Comparison of ENCODE assay signal across 8 cellular contexts in the genomic region with DNA sequence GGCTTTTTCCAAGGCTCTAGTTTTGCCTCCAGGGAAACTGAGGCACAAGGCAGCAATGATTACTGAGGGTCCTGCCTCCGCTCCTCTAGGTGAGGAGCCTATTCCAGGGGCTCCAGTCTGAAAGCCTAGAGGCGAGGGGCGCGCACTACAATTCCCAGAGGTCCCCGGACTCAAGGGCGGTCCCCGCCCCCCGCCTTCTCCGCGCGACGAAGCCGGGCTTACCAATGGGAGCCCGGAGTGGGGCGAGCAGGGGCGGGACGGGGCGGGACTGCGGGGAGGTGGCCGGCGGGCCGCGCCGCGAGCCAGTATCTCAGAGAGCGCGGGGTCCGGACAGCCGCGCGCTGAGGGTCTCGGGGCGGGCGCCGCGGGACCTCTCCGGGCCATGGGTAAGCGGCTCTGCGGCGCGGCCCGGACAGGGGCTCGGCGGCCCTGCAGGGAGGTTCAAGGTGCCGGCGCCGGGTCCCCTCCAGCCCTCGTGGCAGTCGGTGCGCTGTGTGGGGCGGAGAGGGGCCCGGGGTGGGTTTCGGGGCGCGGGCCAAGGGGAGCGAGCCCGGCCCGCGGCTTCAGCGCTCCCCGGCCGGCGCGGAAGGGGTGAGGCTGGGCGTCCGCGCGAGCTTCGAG. TPM values are rescaled to one million over a fixed set of nuclear protein-coding genes. Genes with fewer than 3 reads are reported as not detected.
A peak's percentile ranks its signal among the peaks of the same experiment; 100 is the strongest.
DNase-seq lines count a peak whose midpoint lies in the region; ATAC-seq, FAIRE-seq and TF ChIP-seq lines count a peak whose summit lies in the region.

Gene ARID5A (plus strand): TSS at position 308 of the 621 bp plus-strand sequence. CDS start 75 bp downstream, at position 383.

- peak within 1 kb of the TSS; percentile 51 for H3K18ac ChIP-seq in H1 (ENCODE audit: extremely low read depth, low read length)

- no peak for FAIRE-seq in H1 (lab: Jason Lieb, UNC)

- POLR2A ChIA-PET in H1 (lab: Charles Lee; ENCODE audit: partially characterized antibody) = interaction anchor here (4.6 kb wide), 1 partner anchor 12 kb away, joined by 33 read pairs; no protein-coding TSS in a partner anchor

- H3K79me2 ChIP-seq in H1 (ENCODE audit: control insufficient read depth in 1 of 2, insufficient read depth in 2 of 2, low read length in 2 of 2) = no peaks in the 10 kb centered on the region

- H3K27me3 ChIP-seq in H1 (replicated peaks in 1 of 4; ENCODE audit: control insufficient read depth in 3 of 4, extremely low read depth in 1 of 4, insufficient read depth in 3 of 4, low read length in 3 of 4) = peaks cover 10 to 32% (median 26%) of the 10 kb centered on the region in 4 experiments; a peak in 6 of 7 replicates

- no peak within 1 kb of the TSS for H2BK120ac ChIP-seq in H1 (replicated peaks; ENCODE audit: low read depth, low read length)

- no peak for TF ChIP-seq EP300 in H1 (IDR thresholded peaks at IDR 0.05; ENCODE audit: borderline replicate concordance in 1 of 2, low read depth in 2 of 2, low read length in 2 of 2)

- H3K4me2 ChIP-seq in H1 (ENCODE audit: insufficient read depth in 1 of 2, low read depth in 2 of 2, low read length in 2 of 2) = peak within 1 kb of the TSS; percentile 79 to 90

- no peak within 1 kb of the TSS for H3K23ac ChIP-seq in H1 (ENCODE audit: insufficient read length)

- ATAC-seq in GM19468 (IDR thresholded peaks at IDR 0.05; ENCODE audit: extremely low read depth, unreplicated experiment) = peak; percentile 43

- H3K9me3 ChIP-seq in H1 (ENCODE audit: insufficient read depth in 2 of 2, low read depth in 1 of 2, low read length in 1 of 2) = no peaks in the 10 kb centered on the region

- no peak for TF ChIP-seq RAD21 in H1 (IDR thresholded peaks at IDR 0.05 in 1 of 2, conservative IDR thresholded peaks at IDR 0.05 in 1 of 2; ENCODE audit: low read depth in 2 of 2, low read length in 2 of 2)

- H3K56ac ChIP-seq in H1 (replicated peaks; ENCODE audit: insufficient read length, low read depth, low read length) = no peak within 1 kb of the TSS

- WGBS in H1 (ENCODE audit: extremely low coverage in 1 of 2, insufficient coverage in 1 of 2, insufficient read length in 1 of 2, insufficient replicate concordance in 2 of 2, low coverage in 1 of 2, low lambda C conversion rate in 2 of 2, missing lambda C conversion rate in 1 of 2), 2 experiments = 8% methylated on average over 13 of the region's 69 CpGs; no CpG with 5 or more reads in 1 of the 2 experiments

- no peaks in the 10 kb centered on the region for H3K36me3 ChIP-seq in H1 (ENCODE audit: control insufficient read depth in 2 of 4, insufficient read depth in 4 of 4, low read length in 3 of 4)

- peaks cover 5 to 26% (median 20%) of the 10 kb centered on the region in 4 experiments for H3K4me1 ChIP-seq in H1 (replicated peaks in 1 of 4; ENCODE audit: control insufficient read depth in 3 of 4, insufficient read depth in 4 of 4, low read length in 3 of 4)

- DNase-seq in COR-L47 (lab: John Stamatoyannopoulos, UW) = peak; percentile 74
- DNase-seq in HT-29 (ENCODE audit: low spot score) = peak; percentile 83
- peak; percentile 63 for DNase-seq in NOMO-1 treated with dmso at 0.1 percent for 144 hours (lab: John Stamatoyannopoulos, UW; ENCODE audit: unreplicated experiment)
- DNase-seq in activated CD8-positive, alpha-beta memory T cell treated with anti-CD3 and anti-CD28 coated beads for 4 hours (ENCODE audit: low read depth in 2 of 2) = peak; percentile 85 to 86
- peak; percentile 73 to 89 for DNase-seq in H1 (ENCODE audit: low read depth in 1 of 2, low spot score in 2 of 2)
- DNase-seq in mesenteric fat pad (ENCODE audit: low spot score) = peak; percentile 98
- peak; percentile 83 for DNase-seq in stimulated activated CD8-positive, alpha-beta memory T cell treated with anti-CD3 and anti-CD28 coated beads, Interleukin-15, amount 100 ng/mL, for 1 hour (ENCODE audit: low read depth)

- peak within 1 kb of the TSS in 1 of 4 experiments; percentile 59; a peak in 3 of 7 replicates for H3K9ac ChIP-seq in H1 (replicated peaks in 1 of 4; ENCODE audit: extremely low read depth in 1 of 4, low read depth in 3 of 4, low read length in 3 of 4)

- H3K4ac ChIP-seq in H1 (replicated peaks; ENCODE audit: insufficient read length, low read depth, low read length) = no peak within 1 kb of the TSS

- no peak within 1 kb of the TSS; the same call in 1 of the 2 replicates for H2BK12ac ChIP-seq in H1 (ENCODE audit: low read depth, low read length)

- peak within 1 kb of the TSS; percentile 73 for H2AFZ ChIP-seq in H1 (ENCODE audit: low read length)

- CTCF ChIA-PET in H1 (lab: Charles Lee; ENCODE audit: partially characterized antibody) = interaction anchor here (1.1 to 18.5 kb wide), 3 partner anchors 15 to 27 kb away, joined by 3 to 361 read pairs (median 7); no protein-coding TSS in a partner anchor

- no peak within 1 kb of the TSS for H3K14ac ChIP-seq in H1 (ENCODE audit: insufficient read length)

- no peaks in the 10 kb centered on the region; the same call in 1 of the 2 replicates for H3K79me1 ChIP-seq in H1 (ENCODE audit: low read depth, low read length)

- no peak for TF ChIP-seq CTCF in H1 (IDR thresholded peaks at IDR 0.05; ENCODE audit: control extremely low read depth in 1 of 3, insufficient read depth in 1 of 3, low read depth in 1 of 3, low read length in 3 of 3)

- peak in 1 of 2 experiments; percentile 44; a peak in 2 of 3 replicates for TF ChIP-seq POLR2A in H1 (IDR thresholded peaks at IDR 0.05; ENCODE audit: control extremely low read depth in 1 of 2, low read depth in 2 of 2, low read length in 2 of 2)

- H2BK5ac ChIP-seq in H1 (ENCODE audit: low read depth, low read length) = no peak within 1 kb of the TSS; the same call in 1 of the 2 replicates

- peaks cover 17% of the 10 kb centered on the region; the same call in 1 of the 2 replicates for H3K23me2 ChIP-seq in H1 (ENCODE audit: low read depth, low read length)

- H4K8ac ChIP-seq in H1 (ENCODE audit: extremely low read depth, insufficient read depth, low read length) = peak within 1 kb of the TSS; percentile 82

- peak within 1 kb of the TSS; percentile 65; the same call in 1 of the 2 replicates for H2BK15ac ChIP-seq in H1 (ENCODE audit: low read length)

- H4K20me1 ChIP-seq in H1 (replicated peaks in 1 of 2; ENCODE audit: control insufficient read depth in 1 of 2, insufficient read depth in 2 of 2, low read length in 2 of 2) = peaks cover 9 to 11% of the 10 kb centered on the region in 2 experiments

- H4K91ac ChIP-seq in H1 (replicated peaks; ENCODE audit: insufficient read length, low read length) = peak within 1 kb of the TSS; percentile 93

- H3K4me3 ChIP-seq in H1 (ENCODE audit: extremely low read depth in 1 of 4, insufficient read depth in 2 of 4, low read depth in 3 of 4, low read length in 4 of 4) = peak within 1 kb of the TSS; percentile 19 to 73 (median 53)

- peak within 1 kb of the TSS; percentile 50 for H4K5ac ChIP-seq in H1 (ENCODE audit: insufficient read length, low read depth, low read length)

- H2AK5ac ChIP-seq in H1 (ENCODE audit: low read depth, low read length) = 0 out of 2 replicates have a peak within 1 kb of the TSS, but pooled peaks have one; percentile 13

- peak within 1 kb of the TSS; percentile 86; the same call in 1 of the 2 replicates for H2BK20ac ChIP-seq in H1 (ENCODE audit: low read length)

- no peak within 1 kb of the TSS for H3K27ac ChIP-seq in H1 (ENCODE audit: low read depth, low read length)

TF ChIP-seq in H1, 55 proteins besides CTCF, POLR2A, EP300 and RAD21:
- TF ChIP-seq SP4 (IDR thresholded peaks at IDR 0.05; ENCODE audit: low read length) (0 out of 2 replicates have a peak, but pooled peaks have one; percentile 53), TBP (IDR thresholded peaks at IDR 0.05; ENCODE audit: low read depth, low read length) (peak; percentile 73), KDM4A (IDR thresholded peaks at IDR 0.05; ENCODE audit: low read depth, low read length, severe bottlenecking) (peak; percentile 51), TAF7 (optimal IDR thresholded peaks at IDR 0.05; ENCODE audit: borderline replicate concordance, low read depth, low read length) (peak; percentile 66), BRCA1 (IDR thresholded peaks at IDR 0.05; ENCODE audit: low read depth, low read length) (no peak), SIX5 (IDR thresholded peaks at IDR 0.05; ENCODE audit: low read depth, low read length) (peak; percentile 61; the same call in 1 of the 2 replicates), RBBP5 (IDR thresholded peaks at IDR 0.05; ENCODE audit: borderline replicate concordance, low read depth, low read length) (0 out of 2 replicates have a peak, but pooled peaks have one; percentile 12), TAF1 (IDR thresholded peaks at IDR 0.05; ENCODE audit: low read depth, low read length) (peak; percentile 83), PHF8 (conservative IDR thresholded peaks at IDR 0.05; ENCODE audit: low read depth, low read length) (peak; percentile 66; the same call in 1 of the 2 replicates), BCL11A (IDR thresholded peaks at IDR 0.05; ENCODE audit: low read depth in 2 of 2, low read length in 2 of 2) (no peak), KDM5A (IDR thresholded peaks at IDR 0.05; ENCODE audit: low read length) (no peak), CREB1 (IDR thresholded peaks at IDR 0.05) (peak; percentile 68), CEBPB (IDR thresholded peaks at IDR 0.05; ENCODE audit: low read depth, low read length) (no peak), SP1 (IDR thresholded peaks at IDR 0.05; ENCODE audit: low read depth, low read length) (peak; percentile 87), E2F6 (IDR thresholded peaks at IDR 0.05) (0 out of 2 replicates have a peak, but pooled peaks have one; percentile 8)

RNA-seq across cellular contexts. Expression of gene ARID5A, which starts in this region (rescaled TPM):
- total RNA-seq in HT-29 (2014; rRNA removed; shearing (Covaris generic)) = 2.5 and 3.2 TPM in 2 replicates
- total RNA-seq in H1 (2021; fragmentation: NEBNext Ultra II Directional; extraction: Animal tissue kit (Norgen Biotek cat#: 25700)) = 4.4 and 5.3 TPM in 2 replicates
- polyA plus RNA-seq in H1 (2011; rRNA removed) = 3.3 and 3.8 TPM in 2 replicates
- 2.8 TPM for polyA plus RNA-seq in H1 (2011; cell fraction: cytosol; rRNA removed)
- polyA plus RNA-seq in H1 (2011; cell fraction: nucleus; rRNA removed) = 5.1 TPM
- 1.8 to 4.2 TPM (median 3.5 TPM) in 4 replicates for polyA plus RNA-seq in H1 (2012, experiment 1 of 2)
- 3.3 TPM for polyA plus RNA-seq in H1 (2012, experiment 2 of 2)
- polyA plus RNA-seq in H1 (2013, experiment 1 of 2) = 4.2 TPM
- 4.2 TPM for polyA plus RNA-seq in H1 (2013, experiment 2 of 2)
- polyA minus RNA-seq in H1 (2011; rRNA and poly(A)+ RNA removed) = 0.76 and 1.4 TPM in 2 replicates
- 4.3 TPM for polyA minus RNA-seq in H1 (2011; cell fraction: cytosol; rRNA and poly(A)+ RNA removed)
- 3.3 TPM for polyA minus RNA-seq in H1 (2011; cell fraction: nucleus; rRNA and poly(A)+ RNA removed)
- total RNA-seq in mesenteric fat pad = 50.9 TPM
